9 cellular contexts compared by ENCODE assay signal in the genomic region with DNA sequence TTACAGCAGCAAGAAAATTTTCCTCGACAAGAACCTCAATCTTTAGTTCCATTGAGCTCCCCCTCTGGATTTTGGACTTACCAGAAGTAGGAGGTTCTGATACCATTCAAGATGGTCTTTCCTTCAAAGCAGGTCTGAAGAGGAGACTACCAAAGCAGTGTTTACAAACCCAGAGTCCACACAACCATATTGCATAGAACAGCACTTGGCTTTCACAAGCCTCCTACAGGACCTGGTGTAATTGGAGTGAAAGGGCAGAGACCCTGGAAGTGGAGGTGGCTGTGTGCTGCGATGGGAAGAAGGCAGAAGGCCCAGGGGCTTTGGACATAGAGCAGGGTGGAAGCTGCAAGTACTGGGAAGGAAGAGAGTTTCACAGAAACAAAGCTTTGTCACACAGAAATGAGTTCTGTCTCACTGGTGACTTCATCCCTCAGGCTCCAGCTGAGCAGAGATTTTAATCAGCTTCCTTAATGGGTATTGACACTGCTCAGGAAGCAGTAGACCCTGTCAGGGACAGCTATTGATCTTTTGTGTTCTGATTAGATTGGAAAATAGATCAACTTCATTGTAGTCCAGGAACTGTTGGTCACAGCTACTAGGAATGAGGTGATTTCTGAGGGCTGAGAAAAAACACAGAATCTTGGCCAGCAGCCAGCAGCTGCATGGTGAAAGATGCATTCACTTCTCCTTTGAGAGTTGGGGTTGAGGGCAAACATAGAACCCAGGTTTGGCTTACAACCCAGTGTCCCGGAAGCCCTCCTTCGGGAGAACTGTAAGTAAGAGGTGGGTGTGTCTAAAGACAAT.
DNase-seq lines count a peak whose midpoint lies in the region; ATAC-seq and TF ChIP-seq lines count a peak whose summit lies in the region.
"Had no signal": no experiment of that assay in that cellular context is flagged by ENCODE, and none has a peak within 500 bp of the region (broad histone marks: within the 10 kb centered on the region; RNA-seq: fewer than 3 reads in every experiment).

No MANE protein-coding gene starts in this region.

- H3K4me3 Mint-ChIP-seq in activated CD4-positive, alpha-beta memory T cell treated with anti-CD3 and anti-CD28 coated beads, Interleukin-2, amount 10 ng/mL, durations not matched to agents 7 days and 5 days, result no peak overlapping the region

- CTCF ChIA-PET in activated CD4-positive, alpha-beta memory T cell treated with anti-CD3 and anti-CD28 coated beads, Interleukin-2, amount 10 ng/mL, durations not matched to agents 7 days and 5 days (lab: Charles Lee), result no interaction called here

- TF ChIP-seq CTCF in coronary artery (IDR thresholded peaks at IDR 0.05) (no peak), osteoblast (IDR thresholded peaks at IDR 0.05; ENCODE audit: extremely low read depth, low read depth, low read length) (no peak), omental fat pad (IDR thresholded peaks at IDR 0.05) (no peak)

- H4K20me1 ChIP-seq in osteoblast (ENCODE audit: insufficient read depth, low read length), result no peaks in the 10 kb centered on the region

- H3K79me2 ChIP-seq in osteoblast (ENCODE audit: insufficient read depth, low read length), result no peaks in the 10 kb centered on the region

- H3K36me3 ChIP-seq in osteoblast (ENCODE audit: insufficient read depth, low read length), result no peaks in the 10 kb centered on the region

- H3K9me3 ChIP-seq in osteoblast (ENCODE audit: low read depth, low read length), result no peaks in the 10 kb centered on the region

- H3K27ac ChIP-seq in coronary artery (peak overlapping the region; percentile 87 to 93), osteoblast (ENCODE audit: low read depth, low read length) (peak overlapping the region; percentile 38)

- H3K4me3 ChIP-seq in coronary artery, result no peak overlapping the region
- H3K4me3 ChIP-seq in osteoblast (ENCODE audit: insufficient read depth, low read length), result no peak overlapping the region
- H3K4me3 ChIP-seq: skin epidermis had no signal

- H3K9me3 Mint-ChIP-seq in activated CD4-positive, alpha-beta memory T cell treated with anti-CD3 and anti-CD28 coated beads, Interleukin-2, amount 10 ng/mL, durations not matched to agents 7 days and 5 days, result no peaks in the 10 kb centered on the region

- no peaks in the 10 kb centered on the region for H3K27me3 Mint-ChIP-seq in activated CD4-positive, alpha-beta memory T cell treated with anti-CD3 and anti-CD28 coated beads, Interleukin-2, amount 10 ng/mL, durations not matched to agents 7 days and 5 days

- H3K4me1 ChIP-seq in osteoblast (ENCODE audit: insufficient read depth, low read length), result peaks cover 54% of the 10 kb centered on the region

- peak overlapping the region; percentile 8 for H2AFZ ChIP-seq in osteoblast (ENCODE audit: low read length)

- ATAC-seq in GM18868 (IDR thresholded peaks at IDR 0.05; ENCODE audit: unreplicated experiment) (no peak), omental fat pad (ENCODE audit: low FRiP score) (no peak)

- POLR2A ChIA-PET in activated CD4-positive, alpha-beta memory T cell treated with anti-CD3 and anti-CD28 coated beads, Interleukin-2, amount 10 ng/mL, durations not matched to agents 7 days and 5 days (lab: Charles Lee), result interaction anchor here (1.1 to 1.6 kb wide), 2 partner anchors 10 to 244 kb away, joined by 3 to 10 read pairs; no protein-coding TSS in a partner anchor

- DNase-seq in DMS79 treated with DMSO at 0.1 percent for 48 hours (lab: John Stamatoyannopoulos, UW) (peak; percentile 77), NCI-H146 (lab: John Stamatoyannopoulos, UW) (peak; percentile 29), coronary artery (ENCODE audit: low spot score) (no peak), osteoblast (ENCODE audit: insufficient read length, low spot score, missing footprints) (peak; percentile 67), omental fat pad (ENCODE audit: low spot score) (no peak)
- no peak for DNase-seq in activated CD4-positive, alpha-beta memory T cell treated with anti-CD3 and anti-CD28 coated beads, Interleukin-2, amount 10 ng/mL, durations not matched to agents 7 days and 5 days
- no peak for DNase-seq in effector CD4-positive, alpha-beta T cell

- no peak overlapping the region for H3K27ac Mint-ChIP-seq in activated CD4-positive, alpha-beta memory T cell treated with anti-CD3 and anti-CD28 coated beads, Interleukin-2, amount 10 ng/mL, durations not matched to agents 7 days and 5 days

- H3K4me1 Mint-ChIP-seq in activated CD4-positive, alpha-beta memory T cell treated with anti-CD3 and anti-CD28 coated beads, Interleukin-2, amount 10 ng/mL, durations not matched to agents 7 days and 5 days, result peaks cover 14% of the 10 kb centered on the region

- H3K36me3 Mint-ChIP-seq in activated CD4-positive, alpha-beta memory T cell treated with anti-CD3 and anti-CD28 coated beads, Interleukin-2, amount 10 ng/mL, durations not matched to agents 7 days and 5 days (ENCODE audit: low read depth), result no peaks in the 10 kb centered on the region

- no peaks in the 10 kb centered on the region for H3K27me3 ChIP-seq in osteoblast (ENCODE audit: insufficient read depth, low read length)

- H3K4me2 ChIP-seq in osteoblast (ENCODE audit: insufficient read depth, low read length), result peak overlapping the region; percentile 8

Comparison
In these comparisons a context has a peak if more than half of its experiments do, and no peak if none do; other contexts are left out.
1. DNase-seq: peak in DMS79 treated with DMSO at 0.1 percent for 48 hours (single experiment), NCI-H146 (single experiment) and osteoblast (single experiment); none in coronary artery (single experiment), activated CD4-positive, alpha-beta memory T cell treated with anti-CD3 and anti-CD28 coated beads, Interleukin-2, amount 10 ng/mL, durations not matched to agents 7 days and 5 days (single experiment), effector CD4-positive, alpha-beta T cell (single experiment) and omental fat pad (single experiment).